38 cellular contexts compared by ENCODE assay signal in genomic region chr6:54897462-54898189, GRCh38. TPM values are rescaled to one million over a fixed set of nuclear protein-coding genes. Genes with fewer than 3 reads are reported as not detected.
"Had no signal": no experiment of that assay in that cellular context is flagged by ENCODE, and none has a peak within 500 bp of the region (broad histone marks: within the 10 kb centered on the region; RNA-seq: fewer than 3 reads in every experiment).

No MANE protein-coding gene starts in this region.

- H3K36me3 ChIP-seq: cardiac muscle cell, colonic mucosa, heart right ventricle, lower lobe of right lung, neural progenitor cell, thoracic aorta, WERI-Rb-1 had no signal

- H3K27me3 ChIP-seq: cardiac muscle cell, colonic mucosa, heart right ventricle, neural progenitor cell had no signal

- H3K4me1 ChIP-seq: colonic mucosa, heart right ventricle, lower lobe of right lung had no signal

- H3K4me2 ChIP-seq: neural progenitor cell had no signal

- H3K4me3 ChIP-seq: cardiac muscle cell, colonic mucosa, dorsolateral prefrontal cortex, heart right ventricle, lower lobe of right lung, neural progenitor cell, thoracic aorta had no signal

- H3K27ac Mint-ChIP-seq: activated CD4-positive, alpha-beta memory T cell treated with anti-CD3 and anti-CD28 coated beads for 36 hours; activated CD4-positive, alpha-beta T cell treated with anti-CD3 and anti-CD28 coated beads, Interleukin-2, amount 10 ng/mL, durations not matched to agents 24 days and 14 days; activated T-helper 17 cell treated with anti-CD3 and anti-CD28 coated beads, Interleukin-2, amount 50 U/mL, for 72 hours; brain; natural killer cell; neural progenitor cell; T-helper 1 cell treated with Interleukin-12 subunit alpha and Interleukin-12 subunit beta and Interleukin-4 antibody, amounts not matched to agents 30 μg/mL and 1 μg/mL, for 36 hours had no signal

- H3K4me3 Mint-ChIP-seq: activated CD4-positive, alpha-beta memory T cell treated with anti-CD3 and anti-CD28 coated beads for 36 hours; activated CD4-positive, alpha-beta T cell treated with anti-CD3 and anti-CD28 coated beads, Interleukin-2, amount 10 ng/mL, durations not matched to agents 24 days and 14 days; activated T-cell treated with anti-CD3 and anti-CD28 coated beads, Interleukin-2, amount 50 U/mL, for 4 hours; activated T-helper 17 cell treated with anti-CD3 and anti-CD28 coated beads, Interleukin-2, amount 50 U/mL, for 72 hours; brain; natural killer cell; neural progenitor cell; T-helper 1 cell treated with Interleukin-12 subunit alpha and Interleukin-12 subunit beta and Interleukin-4 antibody, amounts not matched to agents 30 μg/mL and 1 μg/mL, for 36 hours had no signal

- DNase-seq: activated CD4-positive, alpha-beta memory T cell treated with anti-CD3 and anti-CD28 coated beads for 36 hours; activated CD4-positive, alpha-beta T cell treated with anti-CD3 and anti-CD28 coated beads, Interleukin-2, amount 10 ng/mL, durations not matched to agents 24 days and 14 days; activated CD4-positive, CD25-positive, alpha-beta regulatory T cell treated with anti-CD3 and anti-CD28 coated beads, Interleukin-2, amount 50 U/mL, for 72 hours; activated CD8-positive, alpha-beta memory T cell treated with anti-CD3 and anti-CD28 coated beads, Interleukin-2, amount 50 U/mL, for 48 hours; activated gamma-delta T cell treated with Interleukin-2 at 50 U/mL for 16 hours; activated naive CD4-positive, alpha-beta T cell treated with anti-CD3 and anti-CD28 coated beads, Interleukin-2, amount 50 U/mL, for 16 hours; activated T-cell treated with anti-CD3 and anti-CD28 coated beads, Interleukin-2, amount 50 U/mL, for 4 hours; aorta; cerebellar nuclear complex; colonic mucosa; dorsolateral prefrontal cortex; effector memory CD4-positive, alpha-beta T cell; erythroblast; foreskin melanocyte; heart right ventricle; kidney glomerular epithelial cell; lower lobe of right lung; mesenchymal stem cell; natural killer cell; occipital lobe; right cardiac atrium; stimulated activated CD4-positive, alpha-beta T cell treated with anti-CD3 and anti-CD28 coated beads, Interleukin-4, amount 100 ng/mL, for 1 hour; stimulated activated naive CD8-positive, alpha-beta T cell treated with anti-CD3 and anti-CD28 coated beads, Interleukin-15, Interleukin-2, amounts not matched to agents 100 U/mL and 50 U/mL, for 24 hours; T1000; trophoblast cell; WERI-Rb-1 had no signal

- H2AFZ ChIP-seq: neural progenitor cell had no signal

- FAIRE-seq: urothelium cell line had no signal

- H3K27me3 Mint-ChIP-seq: activated CD4-positive, alpha-beta memory T cell treated with anti-CD3 and anti-CD28 coated beads for 36 hours; activated CD4-positive, alpha-beta T cell treated with anti-CD3 and anti-CD28 coated beads, Interleukin-2, amount 10 ng/mL, durations not matched to agents 24 days and 14 days; activated T-helper 17 cell treated with anti-CD3 and anti-CD28 coated beads, Interleukin-2, amount 50 U/mL, for 72 hours; brain had no signal

- H3K4me1 Mint-ChIP-seq: activated CD4-positive, alpha-beta T cell treated with anti-CD3 and anti-CD28 coated beads, Interleukin-2, amount 10 ng/mL, durations not matched to agents 24 days and 14 days; activated T-helper 17 cell treated with anti-CD3 and anti-CD28 coated beads, Interleukin-2, amount 50 U/mL, for 72 hours; natural killer cell had no signal

- H3K27ac ChIP-seq: cardiac muscle cell, colonic mucosa, dorsolateral prefrontal cortex, heart right ventricle, lower lobe of right lung, neural progenitor cell, thoracic aorta, WERI-Rb-1 had no signal

- H3K9me3 Mint-ChIP-seq: activated CD4-positive, alpha-beta T cell treated with anti-CD3 and anti-CD28 coated beads, Interleukin-2, amount 10 ng/mL, durations not matched to agents 24 days and 14 days; activated T-cell treated with anti-CD3 and anti-CD28 coated beads, Interleukin-2, amount 50 U/mL, for 4 hours; brain; natural killer cell; neural progenitor cell; T-helper 1 cell treated with Interleukin-12 subunit alpha and Interleukin-12 subunit beta and Interleukin-4 antibody, amounts not matched to agents 30 μg/mL and 1 μg/mL, for 36 hours had no signal

- ATAC-seq: activated T-cell treated with anti-CD3 and anti-CD28 coated beads, Interleukin-2, amount 50 U/mL, for 4 hours; activated T-helper 17 cell treated with anti-CD3 and anti-CD28 coated beads, Interleukin-2, amount 50 U/mL, for 72 hours; heart right ventricle; left lobe of liver; lower lobe of right lung; natural killer cell; right cardiac atrium; stimulated activated naive CD8-positive, alpha-beta T cell treated with anti-CD3 and anti-CD28 coated beads, Interleukin-15, Interleukin-2, amounts not matched to agents 100 U/mL and 50 U/mL, for 24 hours had no signal

- H3K9me3 ChIP-seq: colonic mucosa, lower lobe of right lung, thoracic aorta had no signal

- H3K9ac ChIP-seq: neural progenitor cell had no signal

- H3K36me3 Mint-ChIP-seq: activated CD4-positive, alpha-beta memory T cell treated with anti-CD3 and anti-CD28 coated beads for 36 hours; brain; natural killer cell; neural progenitor cell had no signal

RNA-seq across cellular contexts. Expression of gene FAM83B, which starts 51.1 kb away (rescaled TPM):
- total RNA-seq: activated CD4-positive, alpha-beta memory T cell treated with anti-CD3 and anti-CD28 coated beads for 36 hours; activated CD4-positive, alpha-beta T cell treated with anti-CD3 and anti-CD28 coated beads, Interleukin-2, amount 10 ng/mL, durations not matched to agents 24 days and 14 days; activated CD8-positive, alpha-beta memory T cell treated with anti-CD3 and anti-CD28 coated beads for 36 hours; activated T-helper 17 cell treated with anti-CD3 and anti-CD28 coated beads, Interleukin-2, amount 50 U/mL, for 72 hours; aorta; mononuclear cell; natural killer cell; pulmonary artery endothelial cell; subcutaneous adipose tissue; thoracic aorta had no signal
- polyA plus RNA-seq: cardiac muscle cell had no signal
